ENCODE assay signal across 1 cellular context in the genomic region with DNA sequence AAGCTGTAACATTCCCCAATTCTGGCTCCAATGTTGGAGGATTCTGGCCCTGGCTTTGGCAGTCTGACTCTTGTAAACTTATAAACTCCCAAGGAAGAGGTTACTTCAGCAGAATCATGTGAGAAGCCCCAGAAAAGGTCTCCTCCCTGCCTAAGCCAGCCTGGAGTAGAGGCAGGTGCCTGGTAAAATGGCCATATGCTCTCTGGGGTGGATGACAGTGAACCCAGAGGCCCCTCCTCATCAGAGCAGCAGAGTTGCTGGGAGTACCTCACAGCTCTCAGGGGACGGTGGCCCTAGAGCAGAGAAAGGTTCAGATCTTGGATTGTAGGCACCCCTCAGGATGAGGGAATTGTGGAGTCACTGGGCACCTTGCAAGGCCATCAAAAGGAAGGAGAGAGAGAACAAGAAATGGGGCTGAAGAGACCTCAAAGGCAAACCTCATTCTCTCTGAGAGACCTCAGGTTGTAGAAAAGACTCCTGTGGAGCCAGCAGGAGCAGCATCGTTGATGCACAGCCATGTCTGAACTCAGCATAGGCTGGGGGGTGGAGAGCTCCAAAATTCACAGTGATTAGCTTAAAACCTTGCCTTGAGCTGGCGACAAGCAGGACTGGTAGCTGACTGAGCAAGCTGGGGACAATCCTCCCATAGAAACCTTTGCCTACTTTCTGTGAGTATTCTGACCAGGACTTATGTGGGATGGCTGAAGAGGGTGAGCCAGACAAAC.
TF ChIP-seq lines count a peak whose summit lies in the region.

No MANE protein-coding gene starts in this region.

TF ChIP-seq in IMR-90, 13 proteins besides CTCF, POLR2A, EP300 and RAD21:
- TF ChIP-seq, protein P1, sequence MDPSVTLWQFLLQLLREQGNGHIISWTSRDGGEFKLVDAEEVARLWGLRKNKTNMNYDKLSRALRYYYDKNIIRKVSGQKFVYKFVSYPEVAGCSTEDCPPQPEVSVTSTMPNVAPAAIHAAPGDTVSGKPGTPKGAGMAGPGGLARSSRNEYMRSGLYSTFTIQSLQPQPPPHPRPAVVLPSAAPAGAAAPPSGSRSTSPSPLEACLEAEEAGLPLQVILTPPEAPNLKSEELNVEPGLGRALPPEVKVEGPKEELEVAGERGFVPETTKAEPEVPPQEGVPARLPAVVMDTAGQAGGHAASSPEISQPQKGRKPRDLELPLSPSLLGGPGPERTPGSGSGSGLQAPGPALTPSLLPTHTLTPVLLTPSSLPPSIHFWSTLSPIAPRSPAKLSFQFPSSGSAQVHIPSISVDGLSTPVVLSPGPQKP (IDR thresholded peaks at IDR 0.05; ENCODE audit: borderline replicate concordance, low read depth, low read length): no peak
- no peak for TF ChIP-seq NFE2L2 (IDR thresholded peaks at IDR 0.05; ENCODE audit: low read depth, low read length)
- no peak for TF ChIP-seq RCOR1 (IDR thresholded peaks at IDR 0.05; ENCODE audit: insufficient replicate concordance, low read length)
- TF ChIP-seq CEBPB (IDR thresholded peaks at IDR 0.05; ENCODE audit: low read depth, low read length): no peak
- no peak for TF ChIP-seq SMC3 (IDR thresholded peaks at IDR 0.05; ENCODE audit: low read depth, low read length)
- TF ChIP-seq MAFK (IDR thresholded peaks at IDR 0.05; ENCODE audit: low read depth, low read length): no peak
- TF ChIP-seq RFX5 (IDR thresholded peaks at IDR 0.05; ENCODE audit: low read depth, low read length): no peak
- no peak for TF ChIP-seq BHLHE40 (IDR thresholded peaks at IDR 0.05; ENCODE audit: low read depth, low read length)
- no peak for TF ChIP-seq MAZ (IDR thresholded peaks at IDR 0.05; ENCODE audit: borderline replicate concordance, low read depth, low read length)
- TF ChIP-seq, protein P2, sequence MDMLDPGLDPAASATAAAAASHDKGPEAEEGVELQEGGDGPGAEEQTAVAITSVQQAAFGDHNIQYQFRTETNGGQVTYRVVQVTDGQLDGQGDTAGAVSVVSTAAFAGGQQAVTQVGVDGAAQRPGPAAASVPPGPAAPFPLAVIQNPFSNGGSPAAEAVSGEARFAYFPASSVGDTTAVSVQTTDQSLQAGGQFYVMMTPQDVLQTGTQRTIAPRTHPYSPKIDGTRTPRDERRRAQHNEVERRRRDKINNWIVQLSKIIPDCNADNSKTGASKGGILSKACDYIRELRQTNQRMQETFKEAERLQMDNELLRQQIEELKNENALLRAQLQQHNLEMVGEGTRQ (IDR thresholded peaks at IDR 0.05; ENCODE audit: low read depth, low read length): no peak
- TF ChIP-seq CHD1 (IDR thresholded peaks at IDR 0.05; ENCODE audit: low read depth, low read length): no peak
